8 cellular contexts compared by ENCODE assay signal in the genomic region with DNA sequence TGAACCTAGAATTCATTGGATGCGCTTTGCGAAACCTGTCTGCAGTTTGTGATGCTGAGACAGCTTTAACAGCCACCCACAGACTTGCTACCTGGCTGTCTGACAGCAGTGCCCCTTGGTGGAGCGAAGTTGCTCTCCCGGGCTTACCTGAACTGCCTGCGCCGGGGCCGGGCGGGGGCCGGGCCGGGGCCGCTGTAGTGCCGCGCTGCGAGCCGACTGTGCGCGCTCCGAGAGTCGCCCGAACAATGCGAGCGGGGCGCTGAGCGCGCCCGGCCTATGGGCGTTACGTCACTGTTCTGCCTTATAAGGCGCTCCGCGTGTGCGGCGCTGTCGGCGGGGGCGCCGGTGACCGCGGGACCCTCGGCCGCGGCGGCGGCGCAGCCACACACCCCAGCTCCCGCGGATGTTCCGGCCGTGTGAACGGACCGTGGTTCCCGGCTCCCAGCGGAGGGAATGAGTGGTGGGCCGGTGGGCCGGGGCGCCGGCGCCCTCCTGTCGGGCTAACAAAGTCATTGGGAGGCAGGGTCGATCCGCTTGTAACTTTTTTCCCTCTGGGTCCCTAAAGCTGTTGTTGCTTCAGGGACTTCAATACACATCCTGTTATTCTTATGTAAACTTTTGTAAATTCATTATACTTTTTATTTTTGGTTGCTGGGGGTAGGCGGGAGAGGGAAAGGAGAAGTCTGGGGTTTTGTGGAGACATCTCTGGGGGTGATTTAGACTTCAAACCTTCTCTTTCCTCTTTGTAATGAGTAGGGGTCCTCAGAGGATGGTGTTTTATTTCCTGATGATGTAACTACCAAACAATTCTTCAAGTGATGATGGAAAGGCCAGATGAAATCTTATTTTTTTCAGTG. TPM values are rescaled to one million over a fixed set of nuclear protein-coding genes. Genes with fewer than 3 reads are reported as not detected.
DNase-seq lines count a peak whose midpoint lies in the region; TF ChIP-seq lines count a peak whose summit lies in the region.

No MANE protein-coding gene starts in this region.

- TF ChIP-seq CTCF in GM10266 (IDR thresholded peaks at IDR 0.05; ENCODE audit: control insufficient read depth, insufficient read depth, low read depth, missing control alignments), result peak; percentile 13
- no peak for TF ChIP-seq CTCF in kidney epithelial cell (IDR thresholded peaks at IDR 0.05; ENCODE audit: insufficient read depth, low read length, poor library complexity, severe bottlenecking)

- DNase-seq in GM10266 (ENCODE audit: extremely low spot score), result peak; percentile 77
- peak; percentile 77 for DNase-seq in HEK293T (ENCODE audit: extremely low spot score)
- peak; percentile 74 for DNase-seq in NCI-H1092 treated with DMSO at 0.1 percent for 48 hours (lab: John Stamatoyannopoulos, UW)
- peak; percentile 65 for DNase-seq in activated CD4-positive, CD25-positive, alpha-beta regulatory T cell treated with anti-CD3 and anti-CD28 coated beads, Interleukin-2, amount 50 U/mL, for 72 hours
- DNase-seq in cerebellar cortex (ENCODE audit: low spot score), result peak; percentile 46
- no peak for DNase-seq in kidney epithelial cell (ENCODE audit: low read depth)
- peak; percentile 42 to 46 for DNase-seq in stimulated activated CD4-positive, alpha-beta T cell treated with anti-CD3 and anti-CD28 coated beads, Interleukin-15, amount 100 ng/mL, for 1 hour (ENCODE audit: low read depth in 1 of 2, low spot score in 1 of 2)
- DNase-seq in cortex of kidney (lab: John Stamatoyannopoulos, UW), result no peak

- H3K27me3 ChIP-seq in kidney epithelial cell (ENCODE audit: control insufficient read depth, insufficient read depth, low read length), result no peaks in the 10 kb centered on the region

- H3K36me3 ChIP-seq in kidney epithelial cell (ENCODE audit: control insufficient read depth, insufficient read depth, low read length), result no peaks in the 10 kb centered on the region

- POLR2A ChIA-PET in HEK293T (lab: Yijun Ruan, JAX), result interaction anchor here (0.8 to 1.6 kb wide), 2 partner anchors 8 to 17 kb away, joined by 3 read pairs; no protein-coding TSS in a partner anchor

- CTCF ChIA-PET in HEK293T (lab: Yijun Ruan, JAX), result interaction anchor here (0.6 kb wide), 1 partner anchor 43 kb away, joined by 3 read pairs; no protein-coding TSS in a partner anchor

- H3K4me3 ChIP-seq in kidney epithelial cell (ENCODE audit: low read depth, low read length), result peak overlapping the region; percentile 93

TF ChIP-seq in HEK293T, 16 proteins besides CTCF, POLR2A, EP300 and RAD21:
- TF ChIP-seq CTBP1 (IDR thresholded peaks at IDR 0.05; ENCODE audit: borderline replicate concordance) (no peak), ELF4 (IDR thresholded peaks at IDR 0.05) (no peak), L3MBTL2 (conservative IDR thresholded peaks at IDR 0.05) (no peak), LEF1 (IDR thresholded peaks at IDR 0.05; ENCODE audit: borderline replicate concordance) (no peak), TARDBP (IDR thresholded peaks at IDR 0.05) (no peak), HDGF (IDR thresholded peaks at IDR 0.05; ENCODE audit: borderline replicate concordance) (no peak), FOXM1 (IDR thresholded peaks at IDR 0.05; ENCODE audit: borderline replicate concordance) (no peak)
- TF ChIP-seq, protein P1, sequence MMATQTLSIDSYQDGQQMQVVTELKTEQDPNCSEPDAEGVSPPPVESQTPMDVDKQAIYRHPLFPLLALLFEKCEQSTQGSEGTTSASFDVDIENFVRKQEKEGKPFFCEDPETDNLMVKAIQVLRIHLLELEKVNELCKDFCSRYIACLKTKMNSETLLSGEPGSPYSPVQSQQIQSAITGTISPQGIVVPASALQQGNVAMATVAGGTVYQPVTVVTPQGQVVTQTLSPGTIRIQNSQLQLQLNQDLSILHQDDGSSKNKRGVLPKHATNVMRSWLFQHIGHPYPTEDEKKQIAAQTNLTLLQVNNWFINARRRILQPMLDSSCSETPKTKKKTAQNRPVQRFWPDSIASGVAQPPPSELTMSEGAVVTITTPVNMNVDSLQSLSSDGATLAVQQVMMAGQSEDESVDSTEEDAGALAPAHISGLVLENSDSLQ (IDR thresholded peaks at IDR 0.05), result no peak

RNA-seq across cellular contexts. Expression of a gene that starts 58.5 kb away (rescaled TPM):
- total RNA-seq in kidney epithelial cell, result 24.8 and 36.9 TPM in 2 replicates

Comparison
In these comparisons a context has a peak if more than half of its experiments do, and no peak if none do; other contexts are left out.
1. DNase-seq: peak in GM10266 (single experiment), HEK293T (single experiment), NCI-H1092 treated with DMSO at 0.1 percent for 48 hours (single experiment), activated CD4-positive, CD25-positive, alpha-beta regulatory T cell treated with anti-CD3 and anti-CD28 coated beads, Interleukin-2, amount 50 U/mL, for 72 hours (single experiment), cerebellar cortex (single experiment) and stimulated activated CD4-positive, alpha-beta T cell treated with anti-CD3 and anti-CD28 coated beads, Interleukin-15, amount 100 ng/mL, for 1 hour (2 of 2); none in kidney epithelial cell (single experiment) and cortex of kidney (single experiment).